In genomic region chr1:236716160-236716559, GRCh38 we compare ENCODE assay signal across 28 cellular contexts. TPM values are rescaled to one million over a fixed set of nuclear protein-coding genes. Genes with fewer than 3 reads are reported as not detected.
DNase-seq lines count a peak whose midpoint lies in the region; ATAC-seq and TF ChIP-seq lines count a peak whose summit lies in the region.
"Had no signal": no experiment of that assay in that cellular context is flagged by ENCODE, and none has a peak within 500 bp of the region (broad histone marks: within the 10 kb centered on the region; RNA-seq: fewer than 3 reads in every experiment).

No MANE protein-coding gene starts in this region.

- H3K27ac Mint-ChIP-seq in brain = peak overlapping the region in 3 of 5 experiments; percentile 76 to 94 (median 93)
- H3K27ac Mint-ChIP-seq: activated naive CD4-positive, alpha-beta T cell treated with anti-CD3 and anti-CD28 coated beads, Interleukin-2, amount 10 ng/mL, durations not matched to agents 7 days and 5 days; progenitor cell of endocrine pancreas; T-cell had no signal

- TF ChIP-seq CTCF in brain (conservative IDR thresholded peaks at IDR 0.05) = no peak
- TF ChIP-seq CTCF in left lung (IDR thresholded peaks at IDR 0.05) = no peak

- DNase-seq in G401 (ENCODE audit: low spot score) = peak; percentile 2
- DNase-seq in left cardiac atrium = no peak
- peak; percentile 92 for DNase-seq in pons (ENCODE audit: low spot score)
- DNase-seq in left lung = no peak
- no peak for DNase-seq in T-helper 2 cell
- DNase-seq: activated CD4-positive, alpha-beta T cell treated with anti-CD3 and anti-CD28 coated beads for 1 hour; activated CD8-positive, alpha-beta memory T cell treated with anti-CD3 and anti-CD28 coated beads for 24 hours; activated naive CD4-positive, alpha-beta T cell treated with anti-CD3 and anti-CD28 coated beads, Interleukin-2, amount 10 ng/mL, durations not matched to agents 7 days and 5 days; activated T-cell treated with anti-CD3 and anti-CD28 coated beads, Interleukin-2, amount 50 U/mL, for 4 hours; Calu3; GM23248; NCI-H1092; NCI-H1930; NCI-H774; PC-3; SHP77 treated with DMSO at 0.1 percent for 48 hours; stomach; T-cell; upper lobe of right lung had no signal

- peaks cover 0 to 4% of the 10 kb centered on the region in 2 donors for H3K27me3 ChIP-seq in left lung
- H3K27me3 ChIP-seq: upper lobe of right lung had no signal

- peaks cover 20% of the 10 kb centered on the region for H3K36me3 Mint-ChIP-seq in brain
- H3K36me3 Mint-ChIP-seq: activated naive CD4-positive, alpha-beta T cell treated with anti-CD3 and anti-CD28 coated beads, Interleukin-2, amount 10 ng/mL, durations not matched to agents 7 days and 5 days; T-cell had no signal

- H3K4me1 ChIP-seq in left lung = no peaks in the 10 kb centered on the region

- H3K9me3 Mint-ChIP-seq in brain = no peaks in the 10 kb centered on the region
- H3K9me3 Mint-ChIP-seq: activated naive CD4-positive, alpha-beta T cell treated with anti-CD3 and anti-CD28 coated beads, Interleukin-2, amount 10 ng/mL, durations not matched to agents 7 days and 5 days; activated T-cell treated with anti-CD3 and anti-CD28 coated beads, Interleukin-2, amount 50 U/mL, for 4 hours; central memory CD8-positive, alpha-beta T cell; neural crest cell; T-cell had no signal

- H3K27me3 Mint-ChIP-seq in brain = no peaks in the 10 kb centered on the region
- H3K27me3 Mint-ChIP-seq: activated naive CD4-positive, alpha-beta T cell treated with anti-CD3 and anti-CD28 coated beads, Interleukin-2, amount 10 ng/mL, durations not matched to agents 7 days and 5 days had no signal

- no peaks in the 10 kb centered on the region for H3K36me3 ChIP-seq in left lung
- H3K36me3 ChIP-seq: stomach, upper lobe of right lung had no signal

- intact Hi-C loops in left cardiac atrium (cut with DNase I) = no loop called here
- intact Hi-C loops in left lung (cut with DNase I) = no loop called here

- no peak overlapping the region for H3K4me3 ChIP-seq in left lung
- H3K4me3 ChIP-seq: GM23248, stomach, upper lobe of right lung had no signal

- H3K9me3 ChIP-seq in left lung = no peaks in the 10 kb centered on the region
- H3K9me3 ChIP-seq: stomach, upper lobe of right lung had no signal

- H3K4me3 Mint-ChIP-seq in brain = peak overlapping the region in 1 of 5 experiments; percentile 52
- H3K4me3 Mint-ChIP-seq: activated naive CD4-positive, alpha-beta T cell treated with anti-CD3 and anti-CD28 coated beads, Interleukin-2, amount 10 ng/mL, durations not matched to agents 7 days and 5 days; activated T-cell treated with anti-CD3 and anti-CD28 coated beads, Interleukin-2, amount 50 U/mL, for 4 hours; central memory CD8-positive, alpha-beta T cell; neural crest cell; T-cell had no signal

- ATAC-seq in left cardiac atrium (peak; percentile 60 to 81), left lung (no peak), HG03342 (IDR thresholded peaks at IDR 0.05; ENCODE audit: unreplicated experiment) (no peak), HG02884 (IDR thresholded peaks at IDR 0.05; ENCODE audit: unreplicated experiment) (no peak)
- ATAC-seq: activated T-cell treated with anti-CD3 and anti-CD28 coated beads, Interleukin-2, amount 50 U/mL, for 4 hours; HepG2; left lobe of liver; PC-3; T-cell; upper lobe of right lung had no signal

- in situ Hi-C loops in G401 (cut with HindIII; ENCODE audit: low sequenced_read_pairs) = no loop called here

- peaks cover 11% of the 10 kb centered on the region for H3K4me1 Mint-ChIP-seq in brain
- H3K4me1 Mint-ChIP-seq: activated naive CD4-positive, alpha-beta T cell treated with anti-CD3 and anti-CD28 coated beads, Interleukin-2, amount 10 ng/mL, durations not matched to agents 7 days and 5 days; central memory CD8-positive, alpha-beta T cell; T-cell had no signal

- no peak overlapping the region for H3K27ac ChIP-seq in left lung
- H3K27ac ChIP-seq: GM23248, stomach, upper lobe of right lung had no signal

RNA-seq across cellular contexts. Expression of gene ACTN2, which starts 29.9 kb away (rescaled TPM):
- 0.75 TPM in 1 of 2 replicates, not detected in the other for total RNA-seq in G401 (2014; rRNA removed; shearing (Covaris generic))
- 7.3 TPM for polyA plus RNA-seq in brain (ENCODE audit: insufficient read depth, low read depth, low replicate concordance)
- total RNA-seq in left cardiac atrium = 1,000 to 10,000 TPM; 1,411 to 1,679 TPM
- 1 to 10 TPM; 1.3 to 1.7 TPM for total RNA-seq in left lung
- total RNA-seq: Calu3, glomerular endothelial cell, GM23248, left lobe of liver, PC-3 had no signal
- polyA plus RNA-seq: GM23248 had no signal

Comparison
In these comparisons a context has a peak if more than half of its experiments do, and no peak if none do; other contexts are left out.
1. DNase-seq: peak in G401 (single experiment) and pons (single experiment); none in left cardiac atrium (single experiment), left lung (0 of 2) and T-helper 2 cell (0 of 5).
2. ATAC-seq: peak in left cardiac atrium (2 of 2); none in left lung (single experiment), HG03342 (single experiment) and HG02884 (single experiment).
3. RNA of gene ACTN2, which starts 29.9 kb away (total RNA-seq): 1,411 to 1,679 TPM in left cardiac atrium; 1.3 to 1.7 TPM in left lung and 0.75 TPM in G401; every median in the first group is over 100 times any median in the second.